23 cellular contexts compared by ENCODE assay signal in genomic region chr2:45912109-45912508, GRCh38.
DNase-seq lines count a peak whose midpoint lies in the region; ATAC-seq, FAIRE-seq and TF ChIP-seq lines count a peak whose summit lies in the region.
"Had no signal": no experiment of that assay in that cellular context is flagged by ENCODE, and none has a peak within 500 bp of the region (broad histone marks: within the 10 kb centered on the region; RNA-seq: fewer than 3 reads in every experiment).

No MANE protein-coding gene starts in this region.

- H3K79me2 ChIP-seq in HepG2 (ENCODE audit: insufficient read depth, low read length) = no peaks in the 10 kb centered on the region

- H3K27me3 Mint-ChIP-seq in naive B cell (no peaks in the 10 kb centered on the region), type B pancreatic cell (no peaks in the 10 kb centered on the region)

- peak overlapping the region; percentile 30 for H3K4me2 ChIP-seq in HepG2 (ENCODE audit: low read depth, low read length)

- BruUV-seq in HepG2 (replicated peaks; lab: Mats Ljungman, UMichigan) = no TSS peak

- no peaks in the 10 kb centered on the region for H3K36me3 ChIP-seq in body of pancreas (replicated peaks in 1 of 2; ENCODE audit: insufficient read depth in 1 of 2, low read depth in 2 of 2)
- no peaks in the 10 kb centered on the region for H3K36me3 ChIP-seq in HepG2 (replicated peaks in 1 of 2; ENCODE audit: control insufficient read depth in 1 of 2, insufficient read depth in 2 of 2, low read length in 2 of 2)
- no peaks in the 10 kb centered on the region for H3K36me3 ChIP-seq in esophagus muscularis mucosa
- H3K36me3 ChIP-seq: MG63 had no signal

- peak in 1 of 2 experiments; percentile 63; a peak in 1 of 4 replicates for TF ChIP-seq EP300 in HepG2 (IDR thresholded peaks at IDR 0.05; ENCODE audit: low read depth in 2 of 2, low read length in 2 of 2)
- TF ChIP-seq EP300 in HepG2 (CRISPR knock-in tag; IDR thresholded peaks at IDR 0.05; ENCODE audit: borderline replicate concordance) = no peak
- TF ChIP-seq EP300 in esophagus muscularis mucosa (IDR thresholded peaks at IDR 0.05) = no peak

- H3K27ac ChIP-seq in body of pancreas (no peak overlapping the region), HepG2 (ENCODE audit: extremely low read length, insufficient read depth, low read length) (no peak overlapping the region), esophagus muscularis mucosa (replicated peaks in 1 of 4) (no peak overlapping the region)

- H3K27me3 ChIP-seq in body of pancreas = no peaks in the 10 kb centered on the region
- no peaks in the 10 kb centered on the region; a peak in 1 of 5 replicates for H3K27me3 ChIP-seq in HepG2 (ENCODE audit: control insufficient read depth in 1 of 2, insufficient read depth in 2 of 2, low read length in 2 of 2)
- H3K27me3 ChIP-seq in esophagus muscularis mucosa = no peaks in the 10 kb centered on the region
- H3K27me3 ChIP-seq: MG63 had no signal

- intact Hi-C loops in body of pancreas (cut with DNase I) (no loop called here), HepG2 (cut with micrococcal nuclease; ENCODE audit: unreplicated experiment) (loop anchor here (1.0 kb wide), 1 partner anchor 35 kb away; no protein-coding TSS in a partner anchor), esophagus muscularis mucosa (cut with DNase I) (no loop called here)

- no peak overlapping the region for H2AFZ ChIP-seq in HepG2 (ENCODE audit: low read length)

- 40 to 51% methylated on average over 5 of the region's 5 CpGs for WGBS in body of pancreas, 2 donors
- 4% methylated on average over 5 of the region's 5 CpGs for WGBS in HepG2 (ENCODE audit: low lambda C conversion rate)
- 91% methylated on average over 5 of the region's 5 CpGs for WGBS in esophagus muscularis mucosa

- no peak overlapping the region for H3K9ac ChIP-seq in HepG2 (ENCODE audit: insufficient read depth, low read depth, low read length)

- H3K4me3 Mint-ChIP-seq in naive B cell (peak overlapping the region in 2 of 8 donors; percentile 34 to 59), type B pancreatic cell (no peak overlapping the region)
- H3K4me3 Mint-ChIP-seq: CD8-positive, alpha-beta T cell had no signal

- TF ChIP-seq RAD21 in HepG2 (CRISPR knock-in tag; IDR thresholded peaks at IDR 0.05) = peak; percentile 37; the same call in 1 of the 2 replicates

- CTCF ChIA-PET in HepG2 (lab: Yijun Ruan, JAX; ENCODE audit: low intra/inter-chr PET ratio, low total read pairs) = no interaction called here

- H3K4me1 Mint-ChIP-seq in naive B cell (peaks cover 57 to 99% (median 91%) of the 10 kb centered on the region in 3 donors), type B pancreatic cell (ENCODE audit: unreplicated experiment) (peaks cover 21% of the 10 kb centered on the region)

- H3K27ac Mint-ChIP-seq in naive B cell (peak overlapping the region in 5 of 6 donors; percentile 51 to 96 (median 64)), type B pancreatic cell (peak overlapping the region; percentile 56)
- H3K27ac Mint-ChIP-seq: CD8-positive, alpha-beta T cell had no signal

- H3K9me3 Mint-ChIP-seq in naive B cell = no peaks in the 10 kb centered on the region
- peaks cover 4% of the 10 kb centered on the region for H3K9me3 Mint-ChIP-seq in type B pancreatic cell
- H3K9me3 Mint-ChIP-seq: CD8-positive, alpha-beta T cell had no signal

- TF ChIP-seq POLR2A in body of pancreas (IDR thresholded peaks at IDR 0.05) (no peak), HepG2 (IDR thresholded peaks at IDR 0.05; ENCODE audit: insufficient read depth in 1 of 2, low read depth in 2 of 2, low read length in 2 of 2) (peak in 1 of 2 experiments; percentile 47; a peak in 2 of 4 replicates), esophagus muscularis mucosa (IDR thresholded peaks at IDR 0.05; ENCODE audit: low read depth) (no peak)

- POLR2A ChIA-PET in HepG2 (lab: Yijun Ruan, JAX) = interaction anchor here (1.4 kb wide), 1 partner anchor 262 kb away, joined by 5 read pairs; no protein-coding TSS in a partner anchor

- TF ChIP-seq CTCF in body of pancreas (IDR thresholded peaks at IDR 0.05) (no peak), HepG2 (CRISPR knock-in tag; IDR thresholded peaks at IDR 0.05) (no peak; the same call in 1 of the 2 replicates), type B pancreatic cell (conservative IDR thresholded peaks at IDR 0.05) (no peak), GM13977 (IDR thresholded peaks at IDR 0.05; ENCODE audit: extremely low read depth, insufficient read depth, missing control alignments) (no peak), esophagus muscularis mucosa (IDR thresholded peaks at IDR 0.05) (no peak)

- in situ Hi-C loops in HepG2 (cut with HindIII; ENCODE audit: extremely low pct_ligation_motif_present, low pct_unique_long_range_greater_than_20kb) (no loop called here), GM13977 (cut with MboI; ENCODE audit: low pct_unique_long_range_greater_than_20kb, low sequenced_read_pairs, unreplicated experiment) (no loop called here)

- H3K4me1 ChIP-seq in body of pancreas = peaks cover 46% of the 10 kb centered on the region
- peaks cover 20% of the 10 kb centered on the region for H3K4me1 ChIP-seq in HepG2 (ENCODE audit: insufficient read depth, low read length)
- peaks cover 3 to 13% (median 8%) of the 10 kb centered on the region in 4 donors for H3K4me1 ChIP-seq in esophagus muscularis mucosa

- no peaks in the 10 kb centered on the region for H4K20me1 ChIP-seq in HepG2 (ENCODE audit: insufficient read depth, low read length)

- peak; percentile 43 for ATAC-seq in body of pancreas
- peak; percentile 99 for ATAC-seq in HepG2
- ATAC-seq in naive B cell (ENCODE audit: low read depth in 2 of 2) = no peak
- no peak for ATAC-seq in GM19463 (IDR thresholded peaks at IDR 0.05; ENCODE audit: unreplicated experiment)
- ATAC-seq: CD8-positive, alpha-beta T cell; GM12878 had no signal

- no peak for DNase-seq in body of pancreas
- DNase-seq in HepG2 (ENCODE audit: low spot score) = peak; percentile 87
- no peak for DNase-seq in naive B cell
- no peak for DNase-seq in type B pancreatic cell (ENCODE audit: extremely low spot score, unreplicated experiment)
- DNase-seq in GM13977 (ENCODE audit: low spot score) = no peak
- no peak for DNase-seq in NOMO-1 treated with dmso at 0.1 percent for 144 hours (lab: John Stamatoyannopoulos, UW; ENCODE audit: unreplicated experiment)
- no peak for DNase-seq in esophagus muscularis mucosa (ENCODE audit: extremely low spot score)
- DNase-seq: C1 segment of cervical spinal cord; CD8-positive, alpha-beta T cell; DMS 273 treated with DMSO at 0.1 percent for 48 hours; DMS79; EL; GDM1; KBM-7; MG63; NCI-H1105 treated with DMSO at 0.1 percent for 48 hours; NCI-H146; NCI-H2029 treated with DMSO at 0.1 percent for 48 hours; NCI-H526 treated with DMSO at 0.1 percent for 48 hours; SHP77 treated with DMSO at 0.1 percent for 48 hours had no signal

- peak; percentile 81 for FAIRE-seq in HepG2 (lab: Jason Lieb, UNC)
- FAIRE-seq: GM12878, H54 had no signal

- H3K9me3 ChIP-seq in body of pancreas (no peaks in the 10 kb centered on the region), HepG2 (ENCODE audit: low read length) (no peaks in the 10 kb centered on the region), esophagus muscularis mucosa (no peaks in the 10 kb centered on the region)
- H3K9me3 ChIP-seq: MG63 had no signal

- no peaks in the 10 kb centered on the region for H3K36me3 Mint-ChIP-seq in naive B cell
- no peaks in the 10 kb centered on the region for H3K36me3 Mint-ChIP-seq in type B pancreatic cell
- H3K36me3 Mint-ChIP-seq: CD8-positive, alpha-beta T cell had no signal

- H3K4me3 ChIP-seq in body of pancreas = no peak overlapping the region
- no peak overlapping the region for H3K4me3 ChIP-seq in HepG2 (replicated peaks in 1 of 3; ENCODE audit: insufficient read depth in 1 of 3, low read depth in 2 of 3, low read length in 3 of 3)
- no peak overlapping the region for H3K4me3 ChIP-seq in esophagus muscularis mucosa
- H3K4me3 ChIP-seq: GM12878, MG63 had no signal

TF ChIP-seq in HepG2, 621 proteins besides CTCF, POLR2A, EP300 and RAD21 (continues in another document):
- TF ChIP-seq ZNF557 (CRISPR knock-in tag; IDR thresholded peaks at IDR 0.05) = no peak
- no peak for TF ChIP-seq CSRNP2 (CRISPR knock-in tag; conservative IDR thresholded peaks at IDR 0.05; ENCODE audit: low read depth)
- no peak for TF ChIP-seq DMAP1 (CRISPR knock-in tag; IDR thresholded peaks at IDR 0.05)
- TF ChIP-seq PCBP1 (IDR thresholded peaks at IDR 0.05; ENCODE audit: borderline replicate concordance, low read depth, low read length) = no peak
- TF ChIP-seq SNRNP70 (IDR thresholded peaks at IDR 0.05; ENCODE audit: low read depth, low read length) = no peak
- TF ChIP-seq TBX2 (CRISPR knock-in tag; IDR thresholded peaks at IDR 0.05; ENCODE audit: borderline replicate concordance) = peak; percentile 93

Comparison
In these comparisons a context has a peak if more than half of its experiments do, and no peak if none do; other contexts are left out.
1. ATAC-seq: peak in body of pancreas (single experiment) and HepG2 (single experiment); none in naive B cell (0 of 2) and GM19463 (single experiment).